ENCODE assay signal across 8 cellular contexts in genomic region chr9:19378647-19379046, GRCh38. TPM values are rescaled to one million over a fixed set of nuclear protein-coding genes. Genes with fewer than 3 reads are reported as not detected.
DNase-seq lines count a peak whose midpoint lies in the region; ATAC-seq and TF ChIP-seq lines count a peak whose summit lies in the region.

No MANE protein-coding gene starts in this region.

- peak overlapping the region; percentile 95 for H3K4me3 Mint-ChIP-seq in CD8-positive, alpha-beta T cell
- H3K4me3 Mint-ChIP-seq in nephron progenitor cell = peak overlapping the region; percentile 99

- ATAC-seq in CD8-positive, alpha-beta T cell = no peak
- ATAC-seq in GM19035 (IDR thresholded peaks at IDR 0.05; ENCODE audit: unreplicated experiment) = no peak

- peak overlapping the region; percentile 85 for H3K27ac ChIP-seq in CD8-positive, alpha-beta T cell (ENCODE audit: low read depth, low read length)
- H3K27ac ChIP-seq in coronary artery = no peak overlapping the region

- no peak for DNase-seq in CD8-positive, alpha-beta T cell
- DNase-seq in MG63 (no peak), coronary artery (ENCODE audit: low spot score) (no peak), nephron progenitor cell (peak; percentile 27), NCI-H1105 (lab: John Stamatoyannopoulos, UW) (no peak), NCI-H2081 (lab: John Stamatoyannopoulos, UW) (no peak), NCI-H146 treated with DMSO at 0.1 percent for 48 hours (lab: John Stamatoyannopoulos, UW; ENCODE audit: unreplicated experiment) (no peak)

- H3K27ac Mint-ChIP-seq in CD8-positive, alpha-beta T cell = peak overlapping the region; percentile 98
- H3K27ac Mint-ChIP-seq in nephron progenitor cell = peak overlapping the region; percentile 100

- peaks cover 29% of the 10 kb centered on the region for H3K4me1 ChIP-seq in CD8-positive, alpha-beta T cell (ENCODE audit: insufficient read depth, low read length)

- intact Hi-C loops in CD8-positive, alpha-beta T cell (cut with DNase I, micrococcal nuclease) = loop anchor here in 1 of 2 experiments (5.0 kb wide), 1 partner anchor 196 kb away; no protein-coding TSS in a partner anchor

- no peak for TF ChIP-seq CTCF in CD8-positive, alpha-beta T cell (IDR thresholded peaks at IDR 0.05)
- no peak for TF ChIP-seq CTCF in coronary artery (IDR thresholded peaks at IDR 0.05)
- no peak for TF ChIP-seq CTCF in nephron progenitor cell (IDR thresholded peaks at IDR 0.05)

- POLR2A ChIA-PET in CD8-positive, alpha-beta T cell (lab: Charles Lee) = no interaction called here

- no peaks in the 10 kb centered on the region for H3K27me3 Mint-ChIP-seq in CD8-positive, alpha-beta T cell (ENCODE audit: low read depth)
- H3K27me3 Mint-ChIP-seq in nephron progenitor cell (ENCODE audit: low read depth, poor library complexity) = peaks cover 3% of the 10 kb centered on the region

- peaks cover 42% of the 10 kb centered on the region for H3K4me1 Mint-ChIP-seq in CD8-positive, alpha-beta T cell (ENCODE audit: low read depth)
- peaks cover 39% of the 10 kb centered on the region for H3K4me1 Mint-ChIP-seq in nephron progenitor cell

- CTCF ChIA-PET in CD8-positive, alpha-beta T cell (lab: Charles Lee) = interaction anchor here (0.7 to 0.9 kb wide), 3 partner anchors 79 to 86 kb away, joined by 3 read pairs; no protein-coding TSS in a partner anchor

- H3K27me3 ChIP-seq in CD8-positive, alpha-beta T cell (ENCODE audit: insufficient read depth, low read length) = no peaks in the 10 kb centered on the region
- no peaks in the 10 kb centered on the region for H3K27me3 ChIP-seq in MG63

- peaks cover 63% of the 10 kb centered on the region for H3K36me3 Mint-ChIP-seq in CD8-positive, alpha-beta T cell
- H3K36me3 Mint-ChIP-seq in nephron progenitor cell (ENCODE audit: low read depth) = peaks cover 58% of the 10 kb centered on the region

- no peaks in the 10 kb centered on the region for H3K9me3 ChIP-seq in CD8-positive, alpha-beta T cell (ENCODE audit: low read length)
- no peaks in the 10 kb centered on the region for H3K9me3 ChIP-seq in MG63

- H3K36me3 ChIP-seq in CD8-positive, alpha-beta T cell (ENCODE audit: insufficient read depth, low read length) = peaks cover 29% of the 10 kb centered on the region
- peaks cover 63% of the 10 kb centered on the region for H3K36me3 ChIP-seq in MG63

- peak overlapping the region; percentile 90 for H3K4me3 ChIP-seq in CD8-positive, alpha-beta T cell (ENCODE audit: low read depth, low read length)
- H3K4me3 ChIP-seq in MG63 (peak overlapping the region; percentile 90), coronary artery (peak overlapping the region; percentile 85)

- H3K9me3 Mint-ChIP-seq in CD8-positive, alpha-beta T cell = no peaks in the 10 kb centered on the region
- H3K9me3 Mint-ChIP-seq in nephron progenitor cell = no peaks in the 10 kb centered on the region

RNA-seq across cellular contexts. Expression of gene RPS6, which starts 1.4 kb away (rescaled TPM):
- total RNA-seq in CD8-positive, alpha-beta T cell = 1,000 to 10,000 TPM; 4,631 to 4,695 TPM
- 3,498 and 3,874 TPM in 2 replicates for total RNA-seq in MG63 (2014; rRNA removed; shearing (Covaris generic); ENCODE audit: low replicate concordance)

RNA-seq across cellular contexts. Expression of gene ACER2, which starts 30.2 kb away (rescaled TPM):
- total RNA-seq in CD8-positive, alpha-beta T cell = 1 to 10 TPM in 1 of 2 experiments, under 1 TPM in 1; 0.62 to 1.2 TPM
- total RNA-seq in MG63 (2014; rRNA removed; shearing (Covaris generic); ENCODE audit: low replicate concordance) = 1.1 and 2.2 TPM in 2 replicates
